ENCODE assay signal across 8 cellular contexts in genomic region chr6:20291764-20292227, GRCh38.
DNase-seq lines count a peak whose midpoint lies in the region; ATAC-seq lines count a peak whose summit lies in the region.

No MANE protein-coding gene starts in this region.

- DNase-seq in AG20443 (ENCODE audit: low spot score) (peak; percentile 73), NCI-H226 (peak; percentile 56), kidney glomerular epithelial cell (lab: John Stamatoyannopoulos, UW) (peak; percentile 80)
- DNase-seq in activated CD4-positive, CD25-positive, alpha-beta regulatory T cell (lab: John Stamatoyannopoulos, UW), result peak; percentile 29 to 72 (median 36)
- peak; percentile 51 for DNase-seq in central memory CD4-positive, alpha-beta T cell
- DNase-seq in stimulated activated CD4-positive, alpha-beta T cell treated with anti-CD3 and anti-CD28 coated beads, Interleukin-2, amount 100 ng/mL, for 48 hours, result peak; percentile 76 to 82

- ATAC-seq in GM19023 (IDR thresholded peaks at IDR 0.05; ENCODE audit: unreplicated experiment) (peak; percentile 83), HG03175 (IDR thresholded peaks at IDR 0.05; ENCODE audit: unreplicated experiment) (peak; percentile 88)

Comparison
In these comparisons a context has a peak if more than half of its experiments do, and no peak if none do; other contexts are left out.
1. Peak in every context shown above with its lines: DNase-seq and ATAC-seq.